12 cellular contexts compared by ENCODE assay signal in the genomic region with DNA sequence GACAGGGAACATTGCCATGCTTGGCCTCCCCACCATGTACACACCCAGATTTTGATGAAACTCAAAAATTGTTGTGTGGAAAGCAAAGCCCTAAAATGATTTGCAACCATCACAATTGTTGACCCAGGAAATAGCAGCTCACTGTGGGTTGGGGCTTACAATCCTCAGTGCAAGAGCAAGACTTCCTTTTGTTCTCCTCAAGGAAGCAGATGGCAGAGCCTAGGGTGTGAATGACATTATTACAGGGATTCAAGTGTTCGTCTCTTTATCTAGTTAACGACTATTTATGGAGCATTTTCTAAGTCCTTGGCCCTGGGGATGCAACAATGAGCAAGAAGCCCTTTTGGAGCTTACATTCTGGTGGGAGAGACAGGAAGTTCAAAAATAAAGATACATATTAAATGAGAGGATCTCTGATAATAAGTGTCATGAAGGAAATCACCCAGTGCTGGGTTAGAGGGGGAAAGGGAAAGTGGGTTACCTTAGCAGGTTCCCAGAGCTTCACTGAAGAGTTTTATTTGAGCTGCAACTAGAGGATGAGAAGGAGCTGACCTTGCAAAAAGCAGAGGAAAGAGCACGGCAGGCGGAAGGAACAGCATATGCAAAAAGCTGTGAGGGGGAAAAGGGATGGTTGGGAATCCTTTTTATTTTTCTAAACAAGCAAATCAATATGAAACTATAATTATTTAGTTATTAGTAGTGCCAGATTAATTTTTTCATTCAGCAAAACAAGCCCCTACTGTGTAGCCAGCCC. TPM values are rescaled to one million over a fixed set of nuclear protein-coding genes. Genes with fewer than 3 reads are reported as not detected.
DNase-seq lines count a peak whose midpoint lies in the region; ATAC-seq and TF ChIP-seq lines count a peak whose summit lies in the region.
"Had no signal": no experiment of that assay in that cellular context is flagged by ENCODE, and none has a peak within 500 bp of the region (broad histone marks: within the 10 kb centered on the region; RNA-seq: fewer than 3 reads in every experiment).

No MANE protein-coding gene starts in this region.

- H3K27me3 ChIP-seq in HUES64 (ENCODE audit: insufficient read depth, low read length), result no peaks in the 10 kb centered on the region
- H3K27me3 ChIP-seq: foreskin keratinocyte had no signal

- H3K9me3 ChIP-seq in HUES64 (ENCODE audit: insufficient read depth, low read depth, low read length), result no peaks in the 10 kb centered on the region

- no peaks in the 10 kb centered on the region for H3K27me3 Mint-ChIP-seq in activated CD8-positive, alpha-beta T cell treated with anti-CD3 and anti-CD28 coated beads for 36 hours
- no peaks in the 10 kb centered on the region for H3K27me3 Mint-ChIP-seq in naive thymus-derived CD8-positive, alpha-beta T cell

- intact Hi-C loops in activated CD8-positive, alpha-beta T cell treated with anti-CD3 and anti-CD28 coated beads for 36 hours (cut with micrococcal nuclease), result no loop called here

- peak overlapping the region; percentile 62 for H3K9ac ChIP-seq in HUES64 (ENCODE audit: low read depth, low read length)

- POLR2A ChIA-PET in activated CD8-positive, alpha-beta T cell treated with anti-CD3 and anti-CD28 coated beads for 36 hours (lab: Charles Lee), result interaction anchor here (1.4 to 6.8 kb wide), 6 partner anchors 13 to 43 kb away, joined by 3 to 44 read pairs (median 25); a partner anchor contains a TSS
- POLR2A ChIA-PET in naive thymus-derived CD8-positive, alpha-beta T cell (lab: Charles Lee), result interaction anchor here (0.6 to 12.2 kb wide), 14 partner anchors 6 to 889 kb away, joined by 3 to 359 read pairs (median 7); a partner anchor contains a TSS

- no peak overlapping the region for H3K4me3 Mint-ChIP-seq in activated CD8-positive, alpha-beta T cell treated with anti-CD3 and anti-CD28 coated beads for 36 hours
- H3K4me3 Mint-ChIP-seq in naive thymus-derived CD8-positive, alpha-beta T cell, result peak overlapping the region in 8 of 10 donors; percentile 19 to 78 (median 64)

- H3K36me3 ChIP-seq in HUES64 (ENCODE audit: insufficient read depth, low read length), result no peaks in the 10 kb centered on the region

- no peaks in the 10 kb centered on the region for H3K36me3 Mint-ChIP-seq in activated CD8-positive, alpha-beta T cell treated with anti-CD3 and anti-CD28 coated beads for 36 hours (ENCODE audit: low read depth)
- H3K36me3 Mint-ChIP-seq in naive thymus-derived CD8-positive, alpha-beta T cell, result no peaks in the 10 kb centered on the region

- no peaks in the 10 kb centered on the region for H3K9me3 Mint-ChIP-seq in activated CD8-positive, alpha-beta T cell treated with anti-CD3 and anti-CD28 coated beads for 36 hours
- no peaks in the 10 kb centered on the region for H3K9me3 Mint-ChIP-seq in naive thymus-derived CD8-positive, alpha-beta T cell

- DNase-seq in NCI-H2029 treated with DMSO at 0.1 percent for 48 hours (lab: John Stamatoyannopoulos, UW), result peak; percentile 30
- no peak for DNase-seq in NCI-H2029 (lab: John Stamatoyannopoulos, UW)
- no peak for DNase-seq in activated CD8-positive, alpha-beta T cell treated with anti-CD3 and anti-CD28 coated beads for 36 hours
- no peak for DNase-seq in naive thymus-derived CD8-positive, alpha-beta T cell
- no peak for DNase-seq in SHP77 (lab: John Stamatoyannopoulos, UW)
- no peak for DNase-seq in SK-N-DZ (ENCODE audit: low spot score)
- DNase-seq: activated CD4-positive, alpha-beta T cell treated with anti-CD3 and anti-CD28 coated beads, Interleukin-2, amount 50 U/mL, for 48 hours; foreskin keratinocyte had no signal

- no peak for TF ChIP-seq CTCF in activated CD8-positive, alpha-beta T cell treated with anti-CD3 and anti-CD28 coated beads for 36 hours (IDR thresholded peaks at IDR 0.05)

- CTCF ChIA-PET in activated CD8-positive, alpha-beta T cell treated with anti-CD3 and anti-CD28 coated beads for 36 hours (lab: Charles Lee), result interaction anchor here (1.1 to 17.5 kb wide), 5 partner anchors 13 to 39 kb away, joined by 3 to 166 read pairs (median 5); a partner anchor contains a TSS

- peaks cover 87% of the 10 kb centered on the region for H3K4me1 Mint-ChIP-seq in activated CD8-positive, alpha-beta T cell treated with anti-CD3 and anti-CD28 coated beads for 36 hours (ENCODE audit: low read depth)
- peaks cover 47 to 98% (median 93%) of the 10 kb centered on the region in 4 donors for H3K4me1 Mint-ChIP-seq in naive thymus-derived CD8-positive, alpha-beta T cell

- no peak overlapping the region; the same call in 1 of the 2 replicates for H3K4me3 ChIP-seq in HUES64 (ENCODE audit: low read length)
- H3K4me3 ChIP-seq: lung, skin epidermis had no signal

- H3K4me1 ChIP-seq in HUES64 (ENCODE audit: insufficient read depth, low read length), result peaks cover 38% of the 10 kb centered on the region

- WGBS in HUES64, result 10% methylated on average over 4 of the region's 4 CpGs

- no peak for ATAC-seq in activated CD8-positive, alpha-beta T cell treated with anti-CD3 and anti-CD28 coated beads for 36 hours
- no peak for ATAC-seq in naive thymus-derived CD8-positive, alpha-beta T cell
- no peak for ATAC-seq in GM21423 (IDR thresholded peaks at IDR 0.05; ENCODE audit: unreplicated experiment)
- ATAC-seq: foreskin keratinocyte had no signal

- H3K27ac Mint-ChIP-seq in activated CD8-positive, alpha-beta T cell treated with anti-CD3 and anti-CD28 coated beads for 36 hours, result peak overlapping the region; percentile 71
- peak overlapping the region; percentile 0 to 97 (median 88) for H3K27ac Mint-ChIP-seq in naive thymus-derived CD8-positive, alpha-beta T cell

- peak overlapping the region; percentile 87 for H3K27ac ChIP-seq in HUES64 (ENCODE audit: low read depth, low read length)
- H3K27ac ChIP-seq: foreskin keratinocyte had no signal

RNA-seq across cellular contexts. Expression of a gene that starts 38.5 kb away (rescaled TPM):
- 311 TPM for polyA plus RNA-seq in HUES64 (2013, experiment 1 of 2)
- polyA plus RNA-seq in HUES64 (2013, experiment 2 of 2), result 399 TPM
- total RNA-seq in activated CD8-positive, alpha-beta T cell treated with anti-CD3 and anti-CD28 coated beads for 36 hours, result 10 to 100 TPM; 70.4 to 74.3 TPM
- 10 to 100 TPM; 60.9 to 64.8 TPM for total RNA-seq in naive thymus-derived CD8-positive, alpha-beta T cell
- polyA plus RNA-seq in naive thymus-derived CD8-positive, alpha-beta T cell, result 1 to 10 TPM; 2.7 to 10.0 (median 4.6) TPM
- 79.5 and 102 TPM in 2 replicates for polyA plus RNA-seq in SK-N-DZ (2014; cell fraction: cytosol; rRNA removed)
- polyA plus RNA-seq in SK-N-DZ (2014; cell fraction: nucleus; rRNA removed), result 83.1 and 85.5 TPM in 2 replicates
